ENCODE assay signal across 1 cellular context in the genomic region with DNA sequence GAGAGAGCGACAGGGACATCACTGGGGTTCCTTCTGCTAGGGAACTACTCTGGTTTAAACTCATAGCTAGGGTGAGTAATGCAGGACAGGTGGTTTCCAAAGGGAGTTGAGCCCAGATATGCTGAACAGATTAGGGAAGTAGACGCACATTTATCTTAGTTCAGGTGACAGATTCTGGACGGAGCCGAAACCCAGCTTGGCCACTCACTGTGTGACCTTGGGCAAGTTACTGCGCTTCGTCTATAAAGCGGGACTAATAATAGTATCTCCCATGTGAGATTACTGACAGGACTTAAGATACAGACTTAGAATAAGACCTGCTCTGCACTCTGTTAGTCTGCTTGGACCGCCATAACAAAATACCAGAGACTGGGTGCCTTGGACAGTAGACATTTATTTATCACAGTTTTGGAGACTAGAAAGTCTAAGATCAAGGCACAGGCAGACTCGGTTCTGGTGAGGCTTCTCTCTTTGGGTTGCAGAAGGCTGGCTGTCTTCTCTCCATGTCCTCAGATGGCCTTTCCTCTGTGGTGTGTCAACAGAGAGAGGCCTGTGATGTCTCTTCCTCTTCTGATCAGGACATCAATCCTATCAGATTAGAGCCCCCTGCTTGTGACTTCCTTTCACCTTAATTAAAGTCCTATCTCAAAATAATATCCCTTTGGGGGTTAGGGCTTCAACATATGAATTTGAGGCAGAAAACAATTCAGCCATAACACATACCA.
TF ChIP-seq lines count a peak whose summit lies in the region.

No MANE protein-coding gene starts in this region.

TF ChIP-seq in K562, 482 proteins besides CTCF, POLR2A, EP300 and RAD21:
- TF ChIP-seq GTF2E2 (tag; IDR thresholded peaks at IDR 0.05) (no peak), MEIS2 (IDR thresholded peaks at IDR 0.05; ENCODE audit: partially characterized antibody) (peak; percentile 32), ZNF764 (CRISPR knock-in tag; IDR thresholded peaks at IDR 0.05; ENCODE audit: low read depth) (no peak), FOXP1 (CRISPR knock-in tag; IDR thresholded peaks at IDR 0.05) (no peak)
- TF ChIP-seq, protein P1, sequence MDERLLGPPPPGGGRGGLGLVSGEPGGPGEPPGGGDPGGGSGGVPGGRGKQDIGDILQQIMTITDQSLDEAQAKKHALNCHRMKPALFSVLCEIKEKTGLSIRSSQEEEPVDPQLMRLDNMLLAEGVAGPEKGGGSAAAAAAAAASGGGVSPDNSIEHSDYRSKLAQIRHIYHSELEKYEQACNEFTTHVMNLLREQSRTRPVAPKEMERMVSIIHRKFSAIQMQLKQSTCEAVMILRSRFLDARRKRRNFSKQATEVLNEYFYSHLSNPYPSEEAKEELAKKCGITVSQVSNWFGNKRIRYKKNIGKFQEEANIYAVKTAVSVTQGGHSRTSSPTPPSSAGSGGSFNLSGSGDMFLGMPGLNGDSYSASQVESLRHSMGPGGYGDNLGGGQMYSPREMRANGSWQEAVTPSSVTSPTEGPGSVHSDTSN (CRISPR knock-in tag; IDR thresholded peaks at IDR 0.05; ENCODE audit: low read depth) = no peak
- TF ChIP-seq, protein P1 (tag; conservative IDR thresholded peaks at IDR 0.05; ENCODE audit: low read depth) = peak; percentile 49; the same call in 1 of the 2 replicates
